ENCODE assay signal across 23 cellular contexts in the genomic region with DNA sequence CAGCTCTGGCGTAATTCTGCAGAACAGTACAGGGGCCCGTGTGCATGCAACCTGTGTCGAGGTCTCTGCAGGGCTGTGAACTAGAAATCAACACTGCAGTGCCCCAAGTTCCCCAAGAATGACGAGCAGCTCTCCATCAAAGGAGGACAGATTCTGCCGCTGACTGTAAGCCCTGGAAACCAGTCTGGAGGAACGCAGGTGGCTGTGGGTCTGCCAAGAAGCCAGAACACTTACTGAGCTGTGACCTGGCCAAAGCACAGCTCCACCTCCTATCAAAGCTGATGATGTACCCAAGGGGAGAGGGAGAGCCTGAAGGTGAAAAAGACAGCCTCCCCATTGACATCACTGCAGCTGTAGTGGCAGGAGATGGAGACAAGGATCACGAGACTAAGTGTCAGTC.
"Had no signal": no experiment of that assay in that cellular context is flagged by ENCODE, and none has a peak within 500 bp of the region (broad histone marks: within the 10 kb centered on the region; RNA-seq: fewer than 3 reads in every experiment).

No MANE protein-coding gene starts in this region.

- H3K4me3 ChIP-seq: K562, SJSA1, SK-N-MC had no signal

- H3K36me3 ChIP-seq: SJSA1 had no signal

- H3K27me3 ChIP-seq: SJSA1 had no signal

- ATAC-seq: K562, Panc1 had no signal

- H3K27me3 Mint-ChIP-seq: IgD-negative memory B cell had no signal

- FAIRE-seq: HTR-8/SVneo, K562 had no signal

- H3K9ac ChIP-seq: KMS-11 had no signal

- H3K9me3 ChIP-seq: SJSA1 had no signal

- DNase-seq: MM.1S, NCI-H1092 treated with DMSO at 0.1 percent for 48 hours, NCI-H1436, NCI-H187, NCI-H2029, NCI-H2081 treated with DMSO at 0.1 percent for 48 hours, NCI-H2171, NCI-H226, NCI-H446, NCI-H510A, NCI-H524 treated with DMSO at 0.1 percent for 48 hours, NCI-H69, NCI-H774, Right ventricle myocardium superior, SIG-M5 had no signal

- H3K4me1 ChIP-seq: SJSA1 had no signal

- H3K27ac ChIP-seq: HL-60, KMS-11, SJSA1, SK-N-MC had no signal

- H3K9me3 Mint-ChIP-seq: IgD-negative memory B cell had no signal

- H3K27ac Mint-ChIP-seq: IgD-negative memory B cell had no signal

- H3K4me2 ChIP-seq: KMS-11 had no signal
